Comparison of ENCODE assay signal across 17 cellular contexts in the genomic region with DNA sequence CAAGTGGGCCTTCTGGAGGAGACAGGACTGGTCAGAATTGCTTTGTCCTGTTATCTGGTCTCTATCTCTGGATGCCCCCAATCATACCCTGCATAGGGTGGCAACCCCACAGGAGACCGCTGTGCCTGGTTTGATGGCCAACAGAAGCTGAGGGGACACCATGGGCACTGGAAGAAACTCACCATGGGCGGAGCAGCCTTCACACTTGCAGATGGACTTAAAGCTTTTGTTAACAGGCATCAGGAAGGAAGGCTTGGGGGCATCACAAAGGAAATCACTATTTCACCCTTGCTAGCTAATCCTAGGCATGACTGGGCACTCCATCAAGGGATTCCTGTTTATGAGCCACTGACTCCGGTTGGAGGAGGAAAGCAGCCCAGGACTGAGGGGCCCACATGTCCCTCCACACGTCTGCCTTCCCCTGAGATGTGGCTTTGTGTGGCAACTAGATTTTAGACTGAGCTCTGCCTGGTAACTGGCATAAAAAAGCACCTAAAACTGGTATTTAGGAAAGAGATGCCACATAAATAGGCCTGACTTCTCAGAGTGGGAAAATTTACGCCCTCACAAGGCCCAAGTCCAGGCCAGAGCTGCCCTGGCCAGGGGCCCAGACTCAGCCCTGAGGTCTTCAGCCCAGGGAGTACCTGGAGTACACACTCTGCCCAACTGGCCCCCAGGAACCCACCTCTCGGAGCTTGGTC. TPM values are rescaled to one million over a fixed set of nuclear protein-coding genes. Genes with fewer than 3 reads are reported as not detected.
DNase-seq lines count a peak whose midpoint lies in the region; ATAC-seq lines count a peak whose summit lies in the region.
"Had no signal": no experiment of that assay in that cellular context is flagged by ENCODE, and none has a peak within 500 bp of the region (broad histone marks: within the 10 kb centered on the region; RNA-seq: fewer than 3 reads in every experiment).

No MANE protein-coding gene starts in this region.

- H3K9ac ChIP-seq in BLaER1 (peak overlapping the region; percentile 54; the same call in 1 of the 2 replicates), muscle layer of colon (ENCODE audit: low read length) (peak overlapping the region; percentile 37)

- H3K27ac ChIP-seq in BLaER1, result peak overlapping the region; percentile 69
- peak overlapping the region; percentile 77 for H3K27ac ChIP-seq in cingulate gyrus (ENCODE audit: low read depth, low read length)
- H3K27ac ChIP-seq in muscle layer of colon (ENCODE audit: low read depth, low read length), result peak overlapping the region; percentile 80
- H3K27ac ChIP-seq in SJCRH30, result no peak overlapping the region
- H3K27ac ChIP-seq: hepatocyte, pancreas had no signal

- H3K9me3 ChIP-seq in BLaER1, result no peaks in the 10 kb centered on the region
- no peaks in the 10 kb centered on the region for H3K9me3 ChIP-seq in muscle layer of colon (ENCODE audit: low read length)
- no peaks in the 10 kb centered on the region for H3K9me3 ChIP-seq in SJCRH30 (replicated peaks)
- H3K9me3 ChIP-seq: pancreas had no signal

- no peak for ATAC-seq in stimulated activated naive B cell treated with anti-CD40 and anti-IgM and Interleukin-4, amounts not matched to agents 10 μg/mL and 1 μg/mL and 100 μg/mL, for 72 hours (replicated peaks)
- ATAC-seq in activated CD8-positive, alpha-beta T cell treated with anti-CD3 and anti-CD28 coated beads, Interleukin-2, amount 10 ng/mL, durations not matched to agents 7 days and 5 days, result no peak

- POLR2A ChIA-PET in activated CD8-positive, alpha-beta T cell treated with anti-CD3 and anti-CD28 coated beads, Interleukin-2, amount 10 ng/mL, durations not matched to agents 7 days and 5 days (lab: Charles Lee), result no interaction called here

- CTCF ChIA-PET in activated CD8-positive, alpha-beta T cell treated with anti-CD3 and anti-CD28 coated beads, Interleukin-2, amount 10 ng/mL, durations not matched to agents 7 days and 5 days (lab: Charles Lee), result interaction anchor here (1.3 to 1.6 kb wide), 2 partner anchors 8 to 29 kb away, joined by 4 read pairs; no protein-coding TSS in a partner anchor

- H3K4me1 Mint-ChIP-seq in stimulated activated naive B cell treated with anti-CD40 and anti-IgM and Interleukin-4, amounts not matched to agents 10 μg/mL and 1 μg/mL and 100 μg/mL, for 72 hours, result peaks cover 38 to 77% of the 10 kb centered on the region in 2 donors
- H3K4me1 Mint-ChIP-seq in activated CD8-positive, alpha-beta T cell treated with anti-CD3 and anti-CD28 coated beads, Interleukin-2, amount 10 ng/mL, durations not matched to agents 7 days and 5 days (ENCODE audit: low read depth), result peaks cover 19% of the 10 kb centered on the region

- H3K4me3 Mint-ChIP-seq in stimulated activated naive B cell treated with anti-CD40 and anti-IgM and Interleukin-4, amounts not matched to agents 10 μg/mL and 1 μg/mL and 100 μg/mL, for 72 hours, result no peak overlapping the region
- no peak overlapping the region for H3K4me3 Mint-ChIP-seq in activated CD8-positive, alpha-beta T cell treated with anti-CD3 and anti-CD28 coated beads, Interleukin-2, amount 10 ng/mL, durations not matched to agents 7 days and 5 days
- H3K4me3 Mint-ChIP-seq: activated naive CD8-positive, alpha-beta T cell treated with anti-CD3 and anti-CD28 coated beads for 36 hours; HFFc6 had no signal

- H3K36me3 Mint-ChIP-seq in stimulated activated naive B cell treated with anti-CD40 and anti-IgM and Interleukin-4, amounts not matched to agents 10 μg/mL and 1 μg/mL and 100 μg/mL, for 72 hours, result no peaks in the 10 kb centered on the region
- no peaks in the 10 kb centered on the region for H3K36me3 Mint-ChIP-seq in activated CD8-positive, alpha-beta T cell treated with anti-CD3 and anti-CD28 coated beads, Interleukin-2, amount 10 ng/mL, durations not matched to agents 7 days and 5 days (ENCODE audit: low read depth)
- H3K36me3 Mint-ChIP-seq: activated naive CD8-positive, alpha-beta T cell treated with anti-CD3 and anti-CD28 coated beads for 36 hours had no signal

- peak overlapping the region; percentile 65 for H3K27ac Mint-ChIP-seq in stimulated activated naive B cell treated with anti-CD40 and anti-IgM and Interleukin-4, amounts not matched to agents 10 μg/mL and 1 μg/mL and 100 μg/mL, for 72 hours
- H3K27ac Mint-ChIP-seq in activated CD8-positive, alpha-beta T cell treated with anti-CD3 and anti-CD28 coated beads, Interleukin-2, amount 10 ng/mL, durations not matched to agents 7 days and 5 days, result no peak overlapping the region
- H3K27ac Mint-ChIP-seq: activated naive CD8-positive, alpha-beta T cell treated with anti-CD3 and anti-CD28 coated beads for 36 hours; HFFc6 had no signal

- no peak for DNase-seq in stimulated activated naive B cell treated with anti-CD40 and anti-IgM and Interleukin-4, amounts not matched to agents 10 μg/mL and 1 μg/mL and 100 μg/mL, for 72 hours
- DNase-seq in activated CD8-positive, alpha-beta T cell treated with anti-CD3 and anti-CD28 coated beads, Interleukin-2, amount 10 ng/mL, durations not matched to agents 7 days and 5 days, result no peak
- no peak for DNase-seq in SJCRH30
- DNase-seq in NCI-H69 (lab: John Stamatoyannopoulos, UW), result no peak
- DNase-seq in NCI-H187 treated with DMSO at 0.1 percent for 48 hours (lab: John Stamatoyannopoulos, UW), result no peak
- DNase-seq: activated CD4-positive, alpha-beta T cell treated with anti-CD3 and anti-CD28 coated beads, Interleukin-2, amount 50 U/mL, for 4 hours; activated naive CD8-positive, alpha-beta T cell treated with anti-CD3 and anti-CD28 coated beads for 36 hours; effector CD8-positive, alpha-beta T cell; EL; HFFc6; kidney; NCI-H1092 treated with DMSO at 0.1 percent for 48 hours; pancreas had no signal

- H3K27me3 ChIP-seq in BLaER1, result no peaks in the 10 kb centered on the region
- no peaks in the 10 kb centered on the region for H3K27me3 ChIP-seq in muscle layer of colon (ENCODE audit: control insufficient read depth in 1 of 2, insufficient read depth in 2 of 2, low read length in 2 of 2)
- H3K27me3 ChIP-seq in SJCRH30, result peaks cover 23% of the 10 kb centered on the region
- H3K27me3 ChIP-seq: hepatocyte, pancreas had no signal

- H3K27me3 Mint-ChIP-seq in stimulated activated naive B cell treated with anti-CD40 and anti-IgM and Interleukin-4, amounts not matched to agents 10 μg/mL and 1 μg/mL and 100 μg/mL, for 72 hours, result no peaks in the 10 kb centered on the region
- H3K27me3 Mint-ChIP-seq in activated CD8-positive, alpha-beta T cell treated with anti-CD3 and anti-CD28 coated beads, Interleukin-2, amount 10 ng/mL, durations not matched to agents 7 days and 5 days (ENCODE audit: low read depth), result no peaks in the 10 kb centered on the region
- H3K27me3 Mint-ChIP-seq: activated naive CD8-positive, alpha-beta T cell treated with anti-CD3 and anti-CD28 coated beads for 36 hours had no signal

- no peaks in the 10 kb centered on the region for H4K20me1 ChIP-seq in BLaER1

- H3K4me3 ChIP-seq in BLaER1 (no peak overlapping the region), muscle layer of colon (ENCODE audit: low read depth in 1 of 2, low read length in 2 of 2) (no peak overlapping the region), SJCRH30 (no peak overlapping the region)
- H3K4me3 ChIP-seq: hepatocyte, pancreas had no signal

- H3K4me2 ChIP-seq in BLaER1, result peak overlapping the region; percentile 74
- H3K4me2 ChIP-seq: hepatocyte had no signal

- no peaks in the 10 kb centered on the region for H3K36me3 ChIP-seq in BLaER1
- peaks cover 48% of the 10 kb centered on the region for H3K36me3 ChIP-seq in muscle layer of colon (ENCODE audit: insufficient read depth, low read length)
- H3K36me3 ChIP-seq in SJCRH30, result no peaks in the 10 kb centered on the region
- H3K36me3 ChIP-seq: pancreas had no signal

- no peaks in the 10 kb centered on the region for H3K9me3 Mint-ChIP-seq in stimulated activated naive B cell treated with anti-CD40 and anti-IgM and Interleukin-4, amounts not matched to agents 10 μg/mL and 1 μg/mL and 100 μg/mL, for 72 hours
- no peaks in the 10 kb centered on the region for H3K9me3 Mint-ChIP-seq in activated CD8-positive, alpha-beta T cell treated with anti-CD3 and anti-CD28 coated beads, Interleukin-2, amount 10 ng/mL, durations not matched to agents 7 days and 5 days (ENCODE audit: insufficient read depth)
- H3K9me3 Mint-ChIP-seq: activated naive CD8-positive, alpha-beta T cell treated with anti-CD3 and anti-CD28 coated beads for 36 hours; HFFc6 had no signal

- H3K4me1 ChIP-seq in BLaER1, result peaks cover 52% of the 10 kb centered on the region
- H3K4me1 ChIP-seq in muscle layer of colon (ENCODE audit: insufficient read depth, low read length), result peaks cover 32% of the 10 kb centered on the region
- H3K4me1 ChIP-seq in SJCRH30, result no peaks in the 10 kb centered on the region
- H3K4me1 ChIP-seq: pancreas had no signal

RNA-seq across cellular contexts. Expression of a gene that starts 57.0 kb away (rescaled TPM):
- not detected for total RNA-seq in activated CD8-positive, alpha-beta T cell treated with anti-CD3 and anti-CD28 coated beads, Interleukin-2, amount 10 ng/mL, durations not matched to agents 7 days and 5 days
- total RNA-seq in SJCRH30 (2014; rRNA removed; shearing (Covaris generic)), result not detected in 2 replicates
- total RNA-seq: activated naive CD8-positive, alpha-beta T cell treated with anti-CD3 and anti-CD28 coated beads for 36 hours had no signal
